Comparison of ENCODE assay signal across 26 cellular contexts in the genomic region with DNA sequence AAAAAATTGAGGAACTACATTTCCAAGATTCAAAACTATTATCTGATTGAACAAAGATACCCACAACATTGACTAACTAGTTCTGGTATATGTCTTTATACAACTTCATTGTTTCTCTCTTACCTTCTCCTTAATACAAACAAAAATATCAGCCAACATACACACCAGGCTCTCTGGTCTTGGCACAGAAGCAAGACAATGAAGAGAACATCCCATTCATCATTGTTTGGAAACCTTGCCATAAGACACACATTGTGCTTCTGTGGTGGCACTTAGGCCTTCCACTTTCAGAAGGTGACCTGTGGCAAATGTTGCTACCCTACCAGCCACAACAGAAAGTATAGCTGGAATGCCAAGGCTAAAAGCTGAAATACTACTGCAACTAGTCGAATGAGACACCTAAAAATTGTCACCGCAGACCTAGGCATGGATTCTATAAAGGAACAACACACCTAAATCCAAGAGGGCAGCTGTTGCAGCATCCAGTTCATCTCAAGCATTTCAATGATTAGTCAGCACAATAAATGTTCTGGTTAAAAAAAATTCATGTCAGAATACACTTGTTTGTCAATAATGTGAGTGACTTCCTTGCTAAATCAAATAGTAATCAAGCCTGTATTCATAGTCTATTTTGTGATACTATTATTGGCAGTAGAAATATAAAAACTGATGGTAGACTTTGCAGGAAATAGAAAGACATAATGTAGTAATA. TPM values are rescaled to one million over a fixed set of nuclear protein-coding genes. Genes with fewer than 3 reads are reported as not detected.
"Had no signal": no experiment of that assay in that cellular context is flagged by ENCODE, and none has a peak within 500 bp of the region (broad histone marks: within the 10 kb centered on the region; RNA-seq: fewer than 3 reads in every experiment).

No MANE protein-coding gene starts in this region.

- H3K4me1 Mint-ChIP-seq: activated CD4-positive, alpha-beta T cell treated with anti-CD3 and anti-CD28 coated beads for 36 hours; activated T-helper 17 cell treated with anti-CD3 and anti-CD28 coated beads, Interleukin-2, amount 50 U/mL, for 72 hours; central memory CD8-positive, alpha-beta T cell; immature natural killer cell; naive thymus-derived CD8-positive, alpha-beta T cell had no signal

- H3K36me3 Mint-ChIP-seq: activated naive CD4-positive, alpha-beta T cell treated with anti-CD3 and anti-CD28 coated beads, Interleukin-2, amount 50 U/mL, for 72 hours; immature natural killer cell; mesothelial cell of epicardium; naive thymus-derived CD8-positive, alpha-beta T cell had no signal

- H3K9me3 Mint-ChIP-seq: activated B cell treated with CpG ODN at 0.5 μM for 24 hours; activated naive CD4-positive, alpha-beta T cell treated with anti-CD3 and anti-CD28 coated beads, Interleukin-2, amount 50 U/mL, for 72 hours; activated T-cell treated with anti-CD3 and anti-CD28 coated beads, Interleukin-2, amount 50 U/mL, for 24 hours; activated T-helper 17 cell treated with anti-CD3 and anti-CD28 coated beads, Interleukin-2, amount 50 U/mL, for 72 hours; central memory CD8-positive, alpha-beta T cell; immature natural killer cell; mesothelial cell of epicardium; naive thymus-derived CD8-positive, alpha-beta T cell; neural progenitor cell had no signal

- H3K27ac Mint-ChIP-seq: activated B cell treated with CpG ODN at 0.5 μM for 24 hours; activated CD4-positive, alpha-beta T cell treated with anti-CD3 and anti-CD28 coated beads for 36 hours; activated naive CD4-positive, alpha-beta T cell treated with anti-CD3 and anti-CD28 coated beads, Interleukin-2, amount 50 U/mL, for 72 hours; activated T-cell treated with anti-CD3 and anti-CD28 coated beads, Interleukin-2, amount 50 U/mL, for 24 hours; activated T-helper 17 cell treated with anti-CD3 and anti-CD28 coated beads, Interleukin-2, amount 50 U/mL, for 72 hours; immature natural killer cell; mesothelial cell of epicardium; naive thymus-derived CD8-positive, alpha-beta T cell had no signal

- H3K4me3 ChIP-seq: hepatocyte, left ventricle myocardium inferior, neural progenitor cell, spleen, upper lobe of left lung had no signal

- DNase-seq: activated B cell treated with CpG ODN at 0.5 μM for 24 hours; activated CD4-positive, alpha-beta T cell treated with anti-CD3 and anti-CD28 coated beads for 36 hours; activated CD4-positive, alpha-beta T cell treated with anti-CD3 and anti-CD28 coated beads, Interleukin-2, amount 50 U/mL, for 4 hours; activated CD8-positive, alpha-beta memory T cell treated with anti-CD3 and anti-CD28 coated beads for 24 hours; activated CD8-positive, alpha-beta memory T cell treated with anti-CD3 and anti-CD28 coated beads, Interleukin-2, amount 50 U/mL, for 4 hours; activated T-cell treated with anti-CD3 and anti-CD28 coated beads, Interleukin-2, amount 50 U/mL, for 24 hours; aorta; brain microvascular endothelial cell; effector memory CD4-positive, alpha-beta T cell; foreskin melanocyte; immature natural killer cell; left ventricle myocardium inferior; naive thymus-derived CD8-positive, alpha-beta T cell; retina; spleen; stimulated activated CD4-positive, alpha-beta T cell treated with anti-CD3 and anti-CD28 coated beads, Interleukin-4, amount 100 ng/mL, for 4 hours; stimulated activated naive CD8-positive, alpha-beta T cell treated with anti-CD3 and anti-CD28 coated beads, Interleukin-15, Interleukin-2, amounts not matched to agents 100 U/mL and 50 U/mL, for 24 hours; upper lobe of left lung had no signal

- H3K4me3 Mint-ChIP-seq: activated B cell treated with CpG ODN at 0.5 μM for 24 hours; activated CD4-positive, alpha-beta T cell treated with anti-CD3 and anti-CD28 coated beads for 36 hours; activated T-cell treated with anti-CD3 and anti-CD28 coated beads, Interleukin-2, amount 50 U/mL, for 24 hours; activated T-helper 17 cell treated with anti-CD3 and anti-CD28 coated beads, Interleukin-2, amount 50 U/mL, for 72 hours; central memory CD8-positive, alpha-beta T cell; immature natural killer cell; mesothelial cell of epicardium; naive thymus-derived CD8-positive, alpha-beta T cell; neural progenitor cell had no signal

- ATAC-seq: activated CD4-positive, alpha-beta T cell treated with anti-CD3 and anti-CD28 coated beads for 36 hours; activated naive CD4-positive, alpha-beta T cell treated with anti-CD3 and anti-CD28 coated beads, Interleukin-2, amount 50 U/mL, for 72 hours; activated T-helper 17 cell treated with anti-CD3 and anti-CD28 coated beads, Interleukin-2, amount 50 U/mL, for 72 hours; esophagus mucosa; naive thymus-derived CD8-positive, alpha-beta T cell; stimulated activated naive CD8-positive, alpha-beta T cell treated with anti-CD3 and anti-CD28 coated beads, Interleukin-15, Interleukin-2, amounts not matched to agents 100 U/mL and 50 U/mL, for 24 hours had no signal

RNA-seq across cellular contexts. Expression of a gene that starts 26.3 kb away (rescaled TPM):
- total RNA-seq: endothelial cell of umbilical vein; naive thymus-derived CD8-positive, alpha-beta T cell had no signal
- polyA plus RNA-seq: immature natural killer cell; naive thymus-derived CD8-positive, alpha-beta T cell had no signal
